In the genomic region with DNA sequence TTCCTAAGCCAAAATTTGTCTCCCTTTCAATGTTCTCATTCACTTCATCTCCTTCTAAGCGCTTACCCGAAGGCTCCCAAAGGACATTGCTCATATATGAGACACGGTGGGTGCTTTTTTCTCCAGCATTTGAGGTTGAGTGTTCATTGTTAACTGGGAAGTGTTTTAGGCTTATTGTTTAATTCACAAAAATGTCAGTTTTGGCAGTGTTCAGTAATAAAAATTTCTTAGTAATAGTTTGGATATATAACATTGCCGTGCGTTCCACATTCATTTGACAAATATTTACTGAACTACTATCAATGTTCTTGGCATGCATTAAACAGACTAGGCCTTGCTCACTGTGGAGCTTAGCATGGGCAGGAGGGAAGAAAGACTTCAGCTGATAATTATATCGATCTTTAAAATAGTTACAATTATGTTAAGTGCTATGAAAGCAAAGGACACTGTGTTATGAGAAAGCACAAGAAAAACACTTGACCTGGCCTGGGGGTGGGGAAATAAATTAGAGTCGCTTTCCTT, we compare ENCODE assay signal across 14 cellular contexts.
"Had no signal": no experiment of that assay in that cellular context is flagged by ENCODE, and none has a peak within 500 bp of the region (broad histone marks: within the 10 kb centered on the region; RNA-seq: fewer than 3 reads in every experiment).

No MANE protein-coding gene starts in this region.

- H3K27me3 ChIP-seq: ascending aorta, cardiac muscle cell, esophagus muscularis mucosa, upper lobe of right lung had no signal

- H3K9me3 ChIP-seq: ascending aorta, esophagus muscularis mucosa, upper lobe of right lung had no signal

- H3K27ac Mint-ChIP-seq: activated CD8-positive, alpha-beta T cell treated with anti-CD3 and anti-CD28 coated beads, Interleukin-2, amount 10 ng/mL, durations not matched to agents 7 days and 5 days; activated naive CD8-positive, alpha-beta T cell treated with anti-CD3 and anti-CD28 coated beads, Interleukin-2, amount 50 U/mL, for 24 hours; activated T-helper 1 cell treated with anti-CD3 and anti-CD28 coated beads, Interleukin-12 subunit alpha, Interleukin-12 subunit beta, Interleukin-2, Interleukin-4 antibody, amounts not matched to agents 30 ng/mL and 10 ng/mL and 1 ng/mL, durations not matched to agents 14 hours and 24 hours and 36 hours; stimulated activated naive CD8-positive, alpha-beta T cell treated with anti-CD3 and anti-CD28 coated beads, Interleukin-15, Interleukin-2, amounts not matched to agents 100 ng/mL and 50 ng/mL, for 24 hours had no signal

- H3K36me3 ChIP-seq: ascending aorta, cardiac muscle cell, esophagus muscularis mucosa, upper lobe of right lung had no signal

- H3K9me3 Mint-ChIP-seq: activated naive CD8-positive, alpha-beta T cell treated with anti-CD3 and anti-CD28 coated beads, Interleukin-2, amount 50 U/mL, for 24 hours; activated T-helper 1 cell treated with anti-CD3 and anti-CD28 coated beads, Interleukin-12 subunit alpha, Interleukin-12 subunit beta, Interleukin-2, Interleukin-4 antibody, amounts not matched to agents 30 ng/mL and 10 ng/mL and 1 ng/mL, durations not matched to agents 14 hours and 24 hours and 36 hours had no signal

- H3K27me3 Mint-ChIP-seq: activated naive CD8-positive, alpha-beta T cell treated with anti-CD3 and anti-CD28 coated beads, Interleukin-2, amount 50 U/mL, for 24 hours had no signal

- H3K4me3 ChIP-seq: ascending aorta, cardiac muscle cell, esophagus muscularis mucosa, upper lobe of right lung had no signal

- H3K4me1 ChIP-seq: ascending aorta, upper lobe of right lung had no signal

- H3K4me3 Mint-ChIP-seq: activated CD8-positive, alpha-beta T cell treated with anti-CD3 and anti-CD28 coated beads, Interleukin-2, amount 10 ng/mL, durations not matched to agents 7 days and 5 days; activated naive CD8-positive, alpha-beta T cell treated with anti-CD3 and anti-CD28 coated beads, Interleukin-2, amount 50 U/mL, for 24 hours; activated T-helper 1 cell treated with anti-CD3 and anti-CD28 coated beads, Interleukin-12 subunit alpha, Interleukin-12 subunit beta, Interleukin-2, Interleukin-4 antibody, amounts not matched to agents 30 ng/mL and 10 ng/mL and 1 ng/mL, durations not matched to agents 14 hours and 24 hours and 36 hours; stimulated activated naive CD8-positive, alpha-beta T cell treated with anti-CD3 and anti-CD28 coated beads, Interleukin-15, Interleukin-2, amounts not matched to agents 100 ng/mL and 50 ng/mL, for 24 hours had no signal

- ATAC-seq: activated CD8-positive, alpha-beta T cell treated with anti-CD3 and anti-CD28 coated beads, Interleukin-2, amount 10 ng/mL, durations not matched to agents 7 days and 5 days; activated naive CD8-positive, alpha-beta T cell treated with anti-CD3 and anti-CD28 coated beads, Interleukin-2, amount 50 U/mL, for 24 hours; upper lobe of right lung had no signal

- DNase-seq: activated CD4-positive, alpha-beta T cell treated with anti-CD3 and anti-CD28 coated beads for 4 hours; activated CD8-positive, alpha-beta memory T cell treated with anti-CD3 and anti-CD28 coated beads, Interleukin-2, amount 50 U/mL, for 48 hours; activated CD8-positive, alpha-beta T cell treated with anti-CD3 and anti-CD28 coated beads, Interleukin-2, amount 10 ng/mL, durations not matched to agents 7 days and 5 days; activated naive CD4-positive, alpha-beta T cell; activated naive CD8-positive, alpha-beta T cell treated with anti-CD3 and anti-CD28 coated beads, Interleukin-2, amount 50 U/mL, for 24 hours; foreskin fibroblast; glutamatergic neuron; stimulated activated CD4-positive, alpha-beta T cell treated with anti-CD3 and anti-CD28 coated beads, Interleukin-4, amount 100 ng/mL, for 24 hours; upper lobe of right lung had no signal

- H3K27ac ChIP-seq: ascending aorta, cardiac muscle cell, esophagus muscularis mucosa, upper lobe of right lung had no signal
